In the genomic region with DNA sequence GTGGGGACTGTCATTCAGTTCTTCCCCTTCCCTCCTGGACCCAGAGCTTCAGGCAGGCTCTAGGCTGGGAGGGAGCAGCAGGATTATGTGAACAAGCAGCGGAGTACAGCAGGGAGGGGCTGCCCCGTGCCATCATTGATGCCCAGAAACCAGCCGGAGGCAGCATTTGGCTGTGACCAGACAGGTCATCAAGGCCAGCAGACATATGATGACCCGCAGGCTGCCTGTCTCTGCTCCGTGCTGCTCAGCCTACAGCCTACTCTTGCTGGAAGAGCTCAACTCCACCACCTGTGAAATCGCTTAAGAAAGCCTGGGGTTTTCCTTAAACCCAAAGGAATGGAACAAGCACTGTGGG, we compare ENCODE assay signal across 6 cellular contexts. TPM values are rescaled to one million over a fixed set of nuclear protein-coding genes. Genes with fewer than 3 reads are reported as not detected.
DNase-seq lines count a peak whose midpoint lies in the region.
"Had no signal": no experiment of that assay in that cellular context is flagged by ENCODE, and none has a peak within 500 bp of the region (broad histone marks: within the 10 kb centered on the region; RNA-seq: fewer than 3 reads in every experiment).

No MANE protein-coding gene starts in this region.

- peak overlapping the region; percentile 6 for H3K9ac ChIP-seq in skeletal muscle satellite cell (ENCODE audit: low read depth, low read length)

- no peaks in the 10 kb centered on the region for H3K27me3 ChIP-seq in skeletal muscle satellite cell (ENCODE audit: control insufficient read depth, insufficient read depth, low read length)

- DNase-seq in NCI-H1105 treated with DMSO at 0.1 percent for 48 hours (lab: John Stamatoyannopoulos, UW), result no peak
- DNase-seq: activated CD4-positive, alpha-beta T cell treated with anti-CD3 and anti-CD28 coated beads, Interleukin-2, amount 50 U/mL, for 48 hours; effector CD4-positive, alpha-beta T cell; left colon; NCI-H1417 had no signal

- no peak overlapping the region for H3K4me3 ChIP-seq in skeletal muscle satellite cell (ENCODE audit: low read length)

- H3K9me3 ChIP-seq in skeletal muscle satellite cell (replicated peaks; ENCODE audit: low read length), result no peaks in the 10 kb centered on the region

- H3K4me2 ChIP-seq in skeletal muscle satellite cell (ENCODE audit: low read length), result peak overlapping the region; percentile 43

- peaks cover 33% of the 10 kb centered on the region for H3K4me1 ChIP-seq in skeletal muscle satellite cell (ENCODE audit: control insufficient read depth, insufficient read depth, low read length)

- H3K36me3 ChIP-seq in skeletal muscle satellite cell (ENCODE audit: insufficient read depth, low read length), result peaks cover 65% of the 10 kb centered on the region

RNA-seq across cellular contexts. Expression of gene KLHL21, which starts 4.9 kb away (rescaled TPM):
- total RNA-seq in skeletal muscle satellite cell (2012; rRNA removed), result 75.4 and 83.1 TPM in 2 replicates

RNA-seq across cellular contexts. Expression of gene PHF13, which starts 15.8 kb away (rescaled TPM):
- 8.4 and 9.0 TPM in 2 replicates for total RNA-seq in skeletal muscle satellite cell (2012; rRNA removed)

RNA-seq across cellular contexts. Expression of gene ZBTB48, which starts 18.0 kb away (rescaled TPM):
- total RNA-seq in skeletal muscle satellite cell (2012; rRNA removed), result 8.1 and 14.9 TPM in 2 replicates

RNA-seq across cellular contexts. Expression of gene THAP3, which starts 26.9 kb away (rescaled TPM):
- total RNA-seq in skeletal muscle satellite cell (2012; rRNA removed), result 13.3 and 14.7 TPM in 2 replicates

RNA-seq across cellular contexts. Expression of gene TAS1R1, which starts 42.6 kb away (rescaled TPM):
- total RNA-seq in skeletal muscle satellite cell (2012; rRNA removed), result 0.44 TPM in 1 of 2 replicates, not detected in the other
